Comparison of ENCODE assay signal across 8 cellular contexts in genomic region chr3:150412599-150413069, GRCh38. TPM values are rescaled to one million over a fixed set of nuclear protein-coding genes. Genes with fewer than 3 reads are reported as not detected.
DNase-seq lines count a peak whose midpoint lies in the region; ATAC-seq and TF ChIP-seq lines count a peak whose summit lies in the region.

No MANE protein-coding gene starts in this region.

- H3K27ac ChIP-seq in heart left ventricle (peak overlapping the region in 1 of 12 donors; percentile 100), brain microvascular endothelial cell (peak overlapping the region; percentile 34), right lobe of liver (peak overlapping the region in 2 of 3 donors; percentile 21 to 22), tibial nerve (peak overlapping the region in 2 of 4 donors; percentile 99 to 100)

- in situ Hi-C loops in brain microvascular endothelial cell (cut with HindIII; ENCODE audit: low pct_ligation_motif_present, low sequenced_read_pairs), result no loop called here

- 4 to 8% (median 5%) methylated on average over 4 of the region's 4 CpGs for WGBS in heart left ventricle, 4 donors
- WGBS in right lobe of liver (ENCODE audit: insufficient coverage, low coverage, low lambda C conversion rate, missing lambda C conversion rate), result 0% methylated on average over 4 of the region's 4 CpGs
- 1 to 5% methylated on average over 4 of the region's 4 CpGs for WGBS in tibial nerve, 2 donors

- ATAC-seq in heart left ventricle, result no peak
- ATAC-seq in left cardiac atrium, result no peak
- ATAC-seq in right lobe of liver, result peak in 1 of 4 donors; percentile 7
- no peak for ATAC-seq in HG03095 (IDR thresholded peaks at IDR 0.05; ENCODE audit: unreplicated experiment)

- H3K4me3 ChIP-seq in heart left ventricle (peak overlapping the region; percentile 2 to 92 (median 84)), brain microvascular endothelial cell (ENCODE audit: low read depth, low read length) (peak overlapping the region; percentile 93), right lobe of liver (peak overlapping the region; percentile 79 to 86 (median 83)), tibial nerve (peak overlapping the region; percentile 14 to 92 (median 57))

- TF ChIP-seq CTCF in heart left ventricle (IDR thresholded peaks at IDR 0.05) (no peak), brain microvascular endothelial cell (IDR thresholded peaks at IDR 0.05; ENCODE audit: low read depth, low read length, missing control alignments) (no peak), right lobe of liver (IDR thresholded peaks at IDR 0.05) (no peak), tibial nerve (IDR thresholded peaks at IDR 0.05) (no peak)

- peaks cover 0 to 7% (median 0%) of the 10 kb centered on the region in 9 donors for H3K36me3 ChIP-seq in heart left ventricle
- peaks cover 15% of the 10 kb centered on the region for H3K36me3 ChIP-seq in brain microvascular endothelial cell (replicated peaks)
- no peaks in the 10 kb centered on the region for H3K36me3 ChIP-seq in right lobe of liver
- H3K36me3 ChIP-seq in tibial nerve, result no peaks in the 10 kb centered on the region

- DNase-seq in heart left ventricle (no peak), left cardiac atrium (no peak), NCI-H748 (lab: John Stamatoyannopoulos, UW; ENCODE audit: unreplicated experiment) (peak; percentile 15), brain microvascular endothelial cell (peak; percentile 56), right lobe of liver (no peak), tibial nerve (ENCODE audit: low spot score in 2 of 2) (no peak), NCI-H2171 (lab: John Stamatoyannopoulos, UW) (no peak)

- peaks cover 0 to 62% (median 43%) of the 10 kb centered on the region in 12 donors for H3K4me1 ChIP-seq in heart left ventricle
- H3K4me1 ChIP-seq in right lobe of liver, result peaks cover 0 to 32% (median 9%) of the 10 kb centered on the region in 4 donors
- H3K4me1 ChIP-seq in tibial nerve, result peaks cover 0 to 61% (median 26%) of the 10 kb centered on the region in 4 donors

- no peaks in the 10 kb centered on the region for H3K9me3 ChIP-seq in heart left ventricle
- no peaks in the 10 kb centered on the region for H3K9me3 ChIP-seq in right lobe of liver
- no peaks in the 10 kb centered on the region for H3K9me3 ChIP-seq in tibial nerve

- TF ChIP-seq POLR2A in heart left ventricle (IDR thresholded peaks at IDR 0.05) (no peak), right lobe of liver (IDR thresholded peaks at IDR 0.05) (no peak), tibial nerve (IDR thresholded peaks at IDR 0.05) (no peak)

- H3K27me3 ChIP-seq in heart left ventricle, result no peaks in the 10 kb centered on the region
- H3K27me3 ChIP-seq in brain microvascular endothelial cell (replicated peaks), result no peaks in the 10 kb centered on the region
- no peaks in the 10 kb centered on the region for H3K27me3 ChIP-seq in right lobe of liver
- H3K27me3 ChIP-seq in tibial nerve, result no peaks in the 10 kb centered on the region

- intact Hi-C loops in heart left ventricle (cut with DNase I), result loop anchor here in 8 of 10 donors (2.0 to 10.0 kb wide), 10 partner anchors 40 to 188 kb away; no protein-coding TSS in a partner anchor
- intact Hi-C loops in left cardiac atrium (cut with DNase I), result no loop called here
- intact Hi-C loops in right lobe of liver (cut with DNase I), result loop anchor here in 1 of 2 donors (5.0 kb wide), 1 partner anchor 85 kb away; no protein-coding TSS in a partner anchor

- TF ChIP-seq EP300 in tibial nerve (IDR thresholded peaks at IDR 0.05), result no peak

RNA-seq across cellular contexts. Expression of gene TSC22D2, which starts 4.5 kb away (rescaled TPM):
- total RNA-seq in heart left ventricle (10 to 100 TPM; 12.7 to 55.8 (median 32.6) TPM), left cardiac atrium (10 to 100 TPM; 24.0 to 34.9 TPM), right lobe of liver (10 to 100 TPM; 10.3 to 30.4 (median 13.2) TPM), tibial nerve (10 to 100 TPM; 12.5 to 15.9 (median 14.6) TPM)
- polyA plus RNA-seq in heart left ventricle, result 10 to 100 TPM; 11.5 to 22.6 TPM

Comparison
In these comparisons a context has a peak if more than half of its experiments do, and no peak if none do; other contexts are left out.
1. intact Hi-C loops: an anchor here in heart left ventricle (2.0 to 10.0 kb wide); none called in left cardiac atrium.
2. DNase-seq: peak in NCI-H748 (single experiment) and brain microvascular endothelial cell (single experiment); none in heart left ventricle (0 of 5), left cardiac atrium (single experiment), right lobe of liver (0 of 3), tibial nerve (0 of 2) and NCI-H2171 (single experiment).
3. Peak in every context shown above with its lines, with median percentiles within 50 percentile points of each other: H3K4me3 ChIP-seq.